ENCODE assay signal across 20 cellular contexts in the genomic region with DNA sequence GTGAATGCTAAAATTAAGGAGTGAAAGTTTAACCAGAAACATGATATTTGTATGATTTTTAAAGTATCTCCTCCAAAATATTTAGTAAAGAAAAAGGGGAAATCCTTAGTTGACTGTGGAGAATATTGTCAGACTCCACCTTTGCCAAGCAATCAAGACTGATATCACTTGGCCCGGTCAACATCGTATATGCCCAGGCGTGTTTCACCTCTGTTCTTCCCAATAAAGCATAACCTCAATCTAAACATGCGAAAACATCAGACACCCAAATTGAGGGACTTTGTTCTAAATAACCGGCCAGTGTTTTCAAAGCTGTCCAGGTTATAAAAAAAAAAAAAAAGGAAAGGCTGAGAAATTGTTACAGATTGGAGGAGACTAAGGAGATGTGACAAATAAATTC. TPM values are rescaled to one million over a fixed set of nuclear protein-coding genes. Genes with fewer than 3 reads are reported as not detected.
A peak's percentile ranks its signal among the peaks of the same experiment; 100 is the strongest.
DNase-seq lines count a peak whose midpoint lies in the region; ATAC-seq, FAIRE-seq and TF ChIP-seq lines count a peak whose summit lies in the region.
"Had no signal": no experiment of that assay in that cellular context is flagged by ENCODE, and none has a peak within 500 bp of the region (broad histone marks: within the 10 kb centered on the region; RNA-seq: fewer than 3 reads in every experiment).

No MANE protein-coding gene starts in this region.

- dilution Hi-C loops in keratinocyte (cut with MboI; ENCODE audit: extremely low pct_ligation_motif_present, low sequenced_read_pairs), result no loop called here

- intact Hi-C loops in gastrocnemius medialis (cut with DNase I; ENCODE audit: low total_unique reads), result no loop called here
- intact Hi-C loops in CD8-positive, alpha-beta T cell (cut with DNase I, micrococcal nuclease), result no loop called here

- peak overlapping the region; percentile 51; the same call in 1 of the 2 replicates for H3K27ac ChIP-seq in GM23338 (ENCODE audit: low read depth)
- H3K27ac ChIP-seq in keratinocyte (ENCODE audit: control insufficient read depth, insufficient read depth, low read length), result no peak overlapping the region
- no peak overlapping the region for H3K27ac ChIP-seq in gastrocnemius medialis
- no peak overlapping the region for H3K27ac ChIP-seq in CD8-positive, alpha-beta T cell (ENCODE audit: low read depth, low read length)
- H3K27ac ChIP-seq: BLaER1 had no signal

- no peak overlapping the region for H3K9ac ChIP-seq in keratinocyte (ENCODE audit: control insufficient read depth, extremely low read depth, insufficient read depth, low read length)
- H3K9ac ChIP-seq: BLaER1 had no signal

- CTCF ChIA-PET in CD8-positive, alpha-beta T cell (lab: Charles Lee), result interaction anchor here (5.6 to 6.7 kb wide), 2 partner anchors 114 to 144 kb away, joined by 28 to 108 read pairs; no protein-coding TSS in a partner anchor

- H3K4me3 ChIP-seq in GM23338 (no peak overlapping the region), bronchial epithelial cell (ENCODE audit: low read depth, low read length) (no peak overlapping the region), keratinocyte (ENCODE audit: control insufficient read depth in 2 of 3, extremely low read depth in 1 of 3, insufficient read depth in 2 of 3, low read depth in 1 of 3, low read length in 3 of 3) (no peak overlapping the region), gastrocnemius medialis (no peak overlapping the region)
- H3K4me3 ChIP-seq in CD8-positive, alpha-beta T cell (ENCODE audit: low read depth, low read length), result no peak overlapping the region
- H3K4me3 ChIP-seq: BLaER1, HAP-1 had no signal

- H3K36me3 ChIP-seq in GM23338 (ENCODE audit: insufficient read depth) (no peaks in the 10 kb centered on the region), bronchial epithelial cell (ENCODE audit: control insufficient read depth, insufficient read depth, low read length) (no peaks in the 10 kb centered on the region), keratinocyte (ENCODE audit: control insufficient read depth in 2 of 2, extremely low read depth in 1 of 2, insufficient read depth in 2 of 2, low read length in 2 of 2) (no peaks in the 10 kb centered on the region), gastrocnemius medialis (no peaks in the 10 kb centered on the region)
- no peaks in the 10 kb centered on the region for H3K36me3 ChIP-seq in CD8-positive, alpha-beta T cell (ENCODE audit: insufficient read depth, low read length)
- H3K36me3 ChIP-seq: BLaER1, HAP-1 had no signal

- no peak for TF ChIP-seq CTCF in GM23338 (conservative IDR thresholded peaks at IDR 0.05; ENCODE audit: low read depth in 2 of 2)
- no peak for TF ChIP-seq CTCF in bronchial epithelial cell (IDR thresholded peaks at IDR 0.05; ENCODE audit: insufficient read depth, low read length, severe bottlenecking)
- no peak for TF ChIP-seq CTCF in keratinocyte (optimal IDR thresholded peaks at IDR 0.05 in 1 of 3, IDR thresholded peaks at IDR 0.05 in 1 of 3, conservative IDR thresholded peaks at IDR 0.05 in 1 of 3; ENCODE audit: extremely low read depth in 1 of 3, insufficient read depth in 2 of 3, low read length in 3 of 3)
- TF ChIP-seq CTCF in nephron progenitor cell (IDR thresholded peaks at IDR 0.05), result no peak
- TF ChIP-seq CTCF in gastrocnemius medialis (IDR thresholded peaks at IDR 0.05 in 4 of 5, conservative IDR thresholded peaks at IDR 0.05 in 1 of 5), result no peak
- TF ChIP-seq CTCF in CD8-positive, alpha-beta T cell (IDR thresholded peaks at IDR 0.05), result no peak

- no peak overlapping the region for H3K27ac Mint-ChIP-seq in GM23338
- peak overlapping the region; percentile 21 for H3K27ac Mint-ChIP-seq in nephron progenitor cell
- H3K27ac Mint-ChIP-seq in CD8-positive, alpha-beta T cell, result no peak overlapping the region
- H3K27ac Mint-ChIP-seq: CD14-positive monocyte; CD4-positive, alpha-beta memory T cell had no signal

- H3K4me1 Mint-ChIP-seq in GM23338, result peaks cover 4% of the 10 kb centered on the region
- peaks cover 11% of the 10 kb centered on the region for H3K4me1 Mint-ChIP-seq in nephron progenitor cell
- H3K4me1 Mint-ChIP-seq in CD8-positive, alpha-beta T cell (ENCODE audit: low read depth), result no peaks in the 10 kb centered on the region

- no peaks in the 10 kb centered on the region for H4K20me1 ChIP-seq in GM23338 (replicated peaks; ENCODE audit: insufficient read depth)
- H4K20me1 ChIP-seq in keratinocyte (ENCODE audit: control insufficient read depth, extremely low read depth, insufficient read depth, low read length), result no peaks in the 10 kb centered on the region
- H4K20me1 ChIP-seq: BLaER1 had no signal

- H3K4me2 ChIP-seq in GM23338, result no peak overlapping the region
- H3K4me2 ChIP-seq in keratinocyte (ENCODE audit: control insufficient read depth, extremely low read depth, insufficient read depth, low read depth, low read length), result peak overlapping the region; percentile 37
- H3K4me2 ChIP-seq: BLaER1 had no signal

- peaks cover 8% of the 10 kb centered on the region; the same call in 1 of the 2 replicates for H3K4me1 ChIP-seq in GM23338 (ENCODE audit: insufficient read depth)
- peaks cover 14% of the 10 kb centered on the region for H3K4me1 ChIP-seq in keratinocyte (ENCODE audit: control insufficient read depth, extremely low read depth, insufficient read depth, low read length)
- peaks cover 10 to 11% of the 10 kb centered on the region in 2 donors for H3K4me1 ChIP-seq in gastrocnemius medialis
- no peaks in the 10 kb centered on the region for H3K4me1 ChIP-seq in CD8-positive, alpha-beta T cell (ENCODE audit: insufficient read depth, low read length)
- H3K4me1 ChIP-seq: HAP-1 had no signal

- H3K9me3 ChIP-seq in keratinocyte (ENCODE audit: control insufficient read depth, low read depth, low read length) (no peaks in the 10 kb centered on the region), gastrocnemius medialis (no peaks in the 10 kb centered on the region)
- no peaks in the 10 kb centered on the region for H3K9me3 ChIP-seq in CD8-positive, alpha-beta T cell (ENCODE audit: low read length)
- H3K9me3 ChIP-seq: BLaER1, HAP-1 had no signal

- no peaks in the 10 kb centered on the region for H3K27me3 ChIP-seq in GM23338 (ENCODE audit: insufficient read depth)
- no peaks in the 10 kb centered on the region for H3K27me3 ChIP-seq in bronchial epithelial cell (ENCODE audit: control insufficient read depth, insufficient read depth, low read length)
- H3K27me3 ChIP-seq in keratinocyte (ENCODE audit: control insufficient read depth, extremely low read depth, insufficient read depth, low read length), result no peaks in the 10 kb centered on the region
- no peaks in the 10 kb centered on the region for H3K27me3 ChIP-seq in gastrocnemius medialis
- no peaks in the 10 kb centered on the region for H3K27me3 ChIP-seq in CD8-positive, alpha-beta T cell (ENCODE audit: insufficient read depth, low read length)
- H3K27me3 ChIP-seq: BLaER1 had no signal

- no peak for FAIRE-seq in bronchial epithelial cell (lab: Jason Lieb, UNC)
- no peak for FAIRE-seq in keratinocyte (lab: Jason Lieb, UNC)
- FAIRE-seq: G401.6, GM12891, GM18507 had no signal

- H2AFZ ChIP-seq in GM23338 (no peak overlapping the region), keratinocyte (ENCODE audit: control insufficient read depth, low read length) (peak overlapping the region; percentile 85)

- DNase-seq in GM23338 (ENCODE audit: low spot score), result no peak
- DNase-seq in bronchial epithelial cell (ENCODE audit: low read depth), result peak; percentile 32
- no peak for DNase-seq in keratinocyte (ENCODE audit: low read depth, low spot score)
- no peak for DNase-seq in nephron progenitor cell
- no peak for DNase-seq in gastrocnemius medialis
- no peak for DNase-seq in DMS79 (lab: John Stamatoyannopoulos, UW)
- DNase-seq in CD8-positive, alpha-beta T cell, result no peak
- no peak for DNase-seq in NCI-H1092 treated with DMSO at 0.1 percent for 48 hours (lab: John Stamatoyannopoulos, UW)
- DNase-seq: 8988T; CD4-positive, alpha-beta memory T cell; COR-L47; DMS 273 treated with DMSO at 0.1 percent for 48 hours; DMS53 had no signal

- H3K9me2 ChIP-seq in GM23338 (ENCODE audit: insufficient read depth), result no peaks in the 10 kb centered on the region

- no peak for ATAC-seq in GM23338
- no peak for ATAC-seq in gastrocnemius medialis
- ATAC-seq in CD8-positive, alpha-beta T cell, result no peak

- H3K9me3 Mint-ChIP-seq in GM23338 (no peaks in the 10 kb centered on the region; the same call in 2 of the 3 replicates), nephron progenitor cell (no peaks in the 10 kb centered on the region)
- H3K9me3 Mint-ChIP-seq in CD8-positive, alpha-beta T cell, result no peaks in the 10 kb centered on the region

- in situ Hi-C loops in gastrocnemius medialis (cut with MboI; ENCODE audit: low sequenced_read_pairs in 4 of 4), result loop anchor here in 1 of 4 donors (25.0 kb wide), 1 partner anchor 120 kb away; a partner anchor contains a TSS

- H3K79me2 ChIP-seq in GM23338 (replicated peaks; ENCODE audit: insufficient read depth), result no peaks in the 10 kb centered on the region
- H3K79me2 ChIP-seq in keratinocyte (ENCODE audit: control insufficient read depth, insufficient read depth, low read length), result no peaks in the 10 kb centered on the region

- no peaks in the 10 kb centered on the region for H3K36me3 Mint-ChIP-seq in GM23338 (ENCODE audit: low read depth)
- H3K36me3 Mint-ChIP-seq in nephron progenitor cell (ENCODE audit: low read depth), result peaks cover 12% of the 10 kb centered on the region
- H3K36me3 Mint-ChIP-seq in CD8-positive, alpha-beta T cell, result no peaks in the 10 kb centered on the region
- H3K36me3 Mint-ChIP-seq: CD14-positive monocyte; CD4-positive, alpha-beta memory T cell had no signal

- POLR2A ChIA-PET in CD8-positive, alpha-beta T cell (lab: Charles Lee), result no interaction called here

- H3K27me3 Mint-ChIP-seq in GM23338 (ENCODE audit: insufficient read depth, low read depth, poor library complexity) (no peaks in the 10 kb centered on the region), nephron progenitor cell (ENCODE audit: low read depth, poor library complexity) (no peaks in the 10 kb centered on the region)
- H3K27me3 Mint-ChIP-seq in CD8-positive, alpha-beta T cell (ENCODE audit: low read depth), result no peaks in the 10 kb centered on the region
- H3K27me3 Mint-ChIP-seq: CD4-positive, alpha-beta memory T cell had no signal

- no peaks in the 10 kb centered on the region for H3F3A ChIP-seq in GM23338 (replicated peaks; ENCODE audit: low read depth)

- H3K4me3 Mint-ChIP-seq in GM23338 (no peak overlapping the region), nephron progenitor cell (no peak overlapping the region)
- H3K4me3 Mint-ChIP-seq in CD8-positive, alpha-beta T cell, result no peak overlapping the region
- H3K4me3 Mint-ChIP-seq: CD14-positive monocyte; CD4-positive, alpha-beta memory T cell had no signal

- no peak for TF ChIP-seq POLR2A in gastrocnemius medialis (IDR thresholded peaks at IDR 0.05)

- no peaks in the 10 kb centered on the region for H3K9me1 ChIP-seq in keratinocyte (ENCODE audit: control insufficient read depth, extremely low read depth, insufficient read depth, low read length)

RNA-seq across cellular contexts. Expression of a gene that starts 54.2 kb away (rescaled TPM):
- total RNA-seq in GM23338 (2014; rRNA removed; shearing (Covaris generic)), result 62.7 and 72.1 TPM in 2 replicates
- 117 TPM in 2 replicates for polyA plus RNA-seq in GM23338 (2016; fragmentation: Nextera tagmentation; extraction: Ambion mirVana)
- 82.1 and 117 TPM in 2 replicates for total RNA-seq in bronchial epithelial cell
- polyA plus RNA-seq in keratinocyte, result 19.2 to 46.6 TPM (median 19.3 TPM) in 3 replicates
- 46.7 TPM for polyA plus RNA-seq in keratinocyte (2011; ENCODE audit: low read depth)
- polyA plus RNA-seq in keratinocyte (2011; cell fraction: cytosol; rRNA removed), result 13.0 and 24.2 TPM in 2 replicates
- 19.5 and 26.1 TPM in 2 replicates for polyA plus RNA-seq in keratinocyte (2011; cell fraction: nucleus; rRNA removed)
- polyA plus RNA-seq in keratinocyte (2012; ENCODE audit: low replicate concordance), result 25.6 and 32.0 TPM in 2 replicates
- polyA minus RNA-seq in keratinocyte, result 0.72 to 21.5 TPM (median 8.9 TPM) in 3 replicates
- 11.3 TPM for polyA minus RNA-seq in keratinocyte (2011; cell fraction: cytosol; rRNA and poly(A)+ RNA removed)
- 10.2 and 26.3 TPM in 2 replicates for polyA minus RNA-seq in keratinocyte (2011; cell fraction: nucleus; rRNA and poly(A)+ RNA removed)
- 10 to 100 TPM; 31.0 to 60.5 (median 47.0) TPM for total RNA-seq in gastrocnemius medialis
- 10 to 100 TPM; 77.7 to 80.4 TPM for total RNA-seq in CD8-positive, alpha-beta T cell

RNA-seq across cellular contexts. Expression of a gene that starts 54.6 kb away (rescaled TPM):
- total RNA-seq in GM23338 (2014; rRNA removed; shearing (Covaris generic)), result 5.1 and 5.8 TPM in 2 replicates
- polyA plus RNA-seq in GM23338 (2016; fragmentation: Nextera tagmentation; extraction: Ambion mirVana), result 2.0 and 3.0 TPM in 2 replicates
- 0.79 and 0.90 TPM in 2 replicates for total RNA-seq in bronchial epithelial cell
- 0.91 to 2.0 TPM (median 1.4 TPM) in 3 replicates for polyA plus RNA-seq in keratinocyte
- not detected for polyA plus RNA-seq in keratinocyte (2011; ENCODE audit: low read depth)
- 1.1 and 1.6 TPM in 2 replicates for polyA plus RNA-seq in keratinocyte (2011; cell fraction: cytosol; rRNA removed)
- 1.00 and 1.0 TPM in 2 replicates for polyA plus RNA-seq in keratinocyte (2011; cell fraction: nucleus; rRNA removed)
- polyA plus RNA-seq in keratinocyte (2012; ENCODE audit: low replicate concordance), result 0.16 and 1.5 TPM in 2 replicates
- polyA minus RNA-seq in keratinocyte, result 3.2 to 5.0 TPM (median 4.6 TPM) in 3 replicates
- polyA minus RNA-seq in keratinocyte (2011; cell fraction: cytosol; rRNA and poly(A)+ RNA removed), result 5.9 TPM
- polyA minus RNA-seq in keratinocyte (2011; cell fraction: nucleus; rRNA and poly(A)+ RNA removed), result 1.4 and 1.9 TPM in 2 replicates
- under 1 TPM in 3 of 4 donors, not detected in 1; 0.31 to 0.94 (median 0.38) TPM for total RNA-seq in gastrocnemius medialis
- total RNA-seq in CD8-positive, alpha-beta T cell, result not detected
- total RNA-seq: CD4-positive, alpha-beta memory T cell; HT-29 had no signal
- polyA plus RNA-seq: CD4-positive, alpha-beta memory T cell had no signal
